In genomic region chr17:55290721-55291507, GRCh38 we compare ENCODE assay signal across 18 cellular contexts. TPM values are rescaled to one million over a fixed set of nuclear protein-coding genes. Genes with fewer than 3 reads are reported as not detected.
A peak's percentile ranks its signal among the peaks of the same experiment; 100 is the strongest.
DNase-seq lines count a peak whose midpoint lies in the region; ATAC-seq, FAIRE-seq and TF ChIP-seq lines count a peak whose summit lies in the region.
"Had no signal": no experiment of that assay in that cellular context is flagged by ENCODE, and none has a peak within 500 bp of the region (broad histone marks: within the 10 kb centered on the region; RNA-seq: fewer than 3 reads in every experiment).

No MANE protein-coding gene starts in this region.

- WGBS in heart right ventricle, 2 donors = 73 to 76% methylated on average over 3 of the region's 3 CpGs
- WGBS in esophagus muscularis mucosa = 74% methylated on average over 3 of the region's 3 CpGs

- H3K9me3 ChIP-seq in heart right ventricle (peaks cover 0 to 11% (median 0%) of the 10 kb centered on the region in 11 donors), OCI-LY3 (ENCODE audit: insufficient read depth, low read length) (peaks cover 4% of the 10 kb centered on the region; the same call in 1 of the 2 replicates), esophagus muscularis mucosa (no peaks in the 10 kb centered on the region)
- H3K9me3 ChIP-seq: A549, Caco-2 had no signal

- TF ChIP-seq CTCF in heart right ventricle (IDR thresholded peaks at IDR 0.05) (no peak), OCI-LY3 (IDR thresholded peaks at IDR 0.05; ENCODE audit: low read depth, low read length) (no peak), esophagus muscularis mucosa (IDR thresholded peaks at IDR 0.05) (no peak)

- 0 out of 2 replicates have a peak, but pooled peaks cover 3% of the 10 kb centered on the region for H4K20me1 ChIP-seq in OCI-LY3 (ENCODE audit: insufficient read depth, low read length)

- TF ChIP-seq POLR2A in esophagus muscularis mucosa (IDR thresholded peaks at IDR 0.05; ENCODE audit: low read depth) (no peak), GM12892 (IDR thresholded peaks at IDR 0.05; ENCODE audit: low read depth, low read length) (no peak)

- no peak overlapping the region for H3K9ac ChIP-seq in OCI-LY3 (ENCODE audit: low read length)

- intact Hi-C loops in heart right ventricle (cut with DNase I) (loop anchor here in 5 of 10 donors (5.0 to 10.0 kb wide), 5 partner anchors 54 to 296 kb away; no protein-coding TSS in a partner anchor), left cardiac atrium (cut with DNase I) (no loop called here), esophagus muscularis mucosa (cut with DNase I) (no loop called here)

- H3K36me3 ChIP-seq in heart right ventricle (peaks cover 0 to 22% (median 0%) of the 10 kb centered on the region in 9 donors), OCI-LY3 (replicated peaks; ENCODE audit: low read depth, low read length) (peaks cover 22% of the 10 kb centered on the region), esophagus muscularis mucosa (peaks cover 0 to 18% (median 0%) of the 10 kb centered on the region in 4 donors)

- H3K4me3 ChIP-seq in heart right ventricle = no peak overlapping the region
- no peak overlapping the region for H3K4me3 ChIP-seq in OCI-LY3 (ENCODE audit: low read length)
- no peak overlapping the region for H3K4me3 ChIP-seq in esophagus muscularis mucosa
- H3K4me3 ChIP-seq: A549 had no signal

- peak overlapping the region; percentile 6; the same call in 1 of the 2 replicates for H3K4me2 ChIP-seq in OCI-LY3 (ENCODE audit: low read length)
- H3K4me2 ChIP-seq: A549 had no signal

- no peak for ATAC-seq in heart right ventricle
- no peak for ATAC-seq in left cardiac atrium
- ATAC-seq: A549 had no signal

- H3K27me3 ChIP-seq in heart right ventricle (no peaks in the 10 kb centered on the region), OCI-LY3 (ENCODE audit: low read depth, low read length) (no peaks in the 10 kb centered on the region), esophagus muscularis mucosa (no peaks in the 10 kb centered on the region)

- no peak overlapping the region for H2AFZ ChIP-seq in OCI-LY3 (ENCODE audit: low read depth, low read length)

- TF ChIP-seq EP300 in esophagus muscularis mucosa (IDR thresholded peaks at IDR 0.05) = no peak

- DNase-seq in heart right ventricle (no peak), left cardiac atrium (no peak), esophagus muscularis mucosa (ENCODE audit: extremely low spot score) (no peak), NCI-H2196 (lab: John Stamatoyannopoulos, UW; ENCODE audit: unreplicated experiment) (no peak), GM12892 (ENCODE audit: insufficient read length) (no peak), activated T-cell treated with anti-CD3 and anti-CD28 coated beads for 4 hours (no peak)
- DNase-seq: AML-193; Caco-2; CD4-positive, alpha-beta T cell; H9 had no signal

- H3K4me1 ChIP-seq in heart right ventricle (peaks cover 0 to 68% (median 48%) of the 10 kb centered on the region in 9 donors), OCI-LY3 (ENCODE audit: low read length) (peaks cover 29% of the 10 kb centered on the region), esophagus muscularis mucosa (peaks cover 66 to 83% (median 80%) of the 10 kb centered on the region in 4 donors)

- FAIRE-seq in GM12892 (lab: Jason Lieb, UNC) = no peak
- FAIRE-seq: D721Med, G401.6, H1 had no signal

- H3K27ac ChIP-seq in heart right ventricle = peak overlapping the region in 6 of 10 donors; percentile 45 to 92 (median 80)
- no peak overlapping the region for H3K27ac ChIP-seq in OCI-LY3 (ENCODE audit: low read length)
- peak overlapping the region; percentile 58 to 99 (median 95) for H3K27ac ChIP-seq in esophagus muscularis mucosa (replicated peaks in 1 of 4)
- H3K27ac ChIP-seq: 22Rv1, C4-2B had no signal

- H3K79me2 ChIP-seq in OCI-LY3 (ENCODE audit: low read length) = peaks cover 23% of the 10 kb centered on the region

RNA-seq across cellular contexts. Expression of gene HLF, which starts 26.2 kb away (rescaled TPM):
- total RNA-seq in heart right ventricle = 10 to 100 TPM; 11.2 to 42.5 (median 31.3) TPM
- 1 to 10 TPM; 4.1 to 4.4 TPM for polyA plus RNA-seq in heart right ventricle
- 10 to 100 TPM; 36.7 to 36.8 TPM for total RNA-seq in left cardiac atrium
- total RNA-seq in esophagus muscularis mucosa = 100 to 1,000 TPM; 137 to 176 (median 154) TPM
- 0.11 TPM for polyA plus RNA-seq in GM12892 (2012; ENCODE audit: missing spikeins)
- polyA plus RNA-seq: BJ had no signal
